Comparison of ENCODE assay signal across 8 cellular contexts in genomic region chr1:111755321-111756123, GRCh38. TPM values are rescaled to one million over a fixed set of nuclear protein-coding genes. Genes with fewer than 3 reads are reported as not detected.
DNase-seq lines count a peak whose midpoint lies in the region; ATAC-seq and TF ChIP-seq lines count a peak whose summit lies in the region.

DDX20 (plus strand) TSS chr1:111755901; CDS start chr1:111755925, 24 bp downstream.

- ATAC-seq in GM18870 (IDR thresholded peaks at IDR 0.05; ENCODE audit: unreplicated experiment) (peak; percentile 78), HG03135 (IDR thresholded peaks at IDR 0.05; ENCODE audit: unreplicated experiment) (peak; percentile 84)

- TF ChIP-seq POLR2A in breast epithelium (IDR thresholded peaks at IDR 0.05): no peak

- under 1% methylated on average over 48 of the region's 67 CpGs for WGBS in smooth muscle cell (ENCODE audit: low lambda C conversion rate)

- CTCF ChIA-PET in AG04450 (lab: Charles Lee): interaction anchor here (0.6 to 4.6 kb wide), 32 partner anchors 8 to 606 kb away, joined by 3 to 48 read pairs (median 4); partner anchors contain the start of genes ADORA3, INKA2 and TMIGD3

- intact Hi-C loops in breast epithelium (cut with DNase I; ENCODE audit: low total_unique reads): loop anchor here (2.0 to 5.0 kb wide), 3 partner anchors 47 to 538 kb away; no protein-coding TSS in a partner anchor

- H3K4me1 ChIP-seq in breast epithelium (peaks cover 0 to 11% of the 10 kb centered on the region in 2 donors), smooth muscle cell (ENCODE audit: low read depth) (peaks cover 8% of the 10 kb centered on the region)

- peak within 1 kb of the TSS; percentile 96 for H3K27ac ChIP-seq in AG04450 (ENCODE audit: low read depth, low read length)
- peak within 1 kb of the TSS; percentile 99 for H3K27ac ChIP-seq in VCaP
- H3K27ac ChIP-seq in breast epithelium: peak within 1 kb of the TSS; percentile 94 to 96
- H3K27ac ChIP-seq in smooth muscle cell (ENCODE audit: low read depth): peak within 1 kb of the TSS; percentile 92

- peak within 1 kb of the TSS; percentile 94 for H3K9ac ChIP-seq in smooth muscle cell (ENCODE audit: low read depth)

- H3K36me3 ChIP-seq in breast epithelium (peaks cover 1% of the 10 kb centered on the region), smooth muscle cell (ENCODE audit: low read depth) (peaks cover 1% of the 10 kb centered on the region)

- peak; percentile 84 for TF ChIP-seq CTCF in AG04450 (IDR thresholded peaks at IDR 0.05; ENCODE audit: low read depth, low read length)
- TF ChIP-seq CTCF in VCaP (conservative IDR thresholded peaks at IDR 0.05): peak; percentile 95
- peak; percentile 86 to 95 (median 89) for TF ChIP-seq CTCF in breast epithelium (IDR thresholded peaks at IDR 0.05)
- peak; percentile 82 for TF ChIP-seq CTCF in smooth muscle cell (IDR thresholded peaks at IDR 0.05; ENCODE audit: borderline replicate concordance, insufficient read depth, poor library complexity, severe bottlenecking)

- no peaks in the 10 kb centered on the region for H3F3A ChIP-seq in smooth muscle cell (ENCODE audit: low read depth)

- no peaks in the 10 kb centered on the region for H4K20me1 ChIP-seq in smooth muscle cell (ENCODE audit: low read depth)

- H3K9me3 ChIP-seq in AG04450 (ENCODE audit: control insufficient read depth, insufficient read depth, low read length) (no peaks in the 10 kb centered on the region; the same call in 1 of the 2 replicates), breast epithelium (no peaks in the 10 kb centered on the region), smooth muscle cell (replicated peaks; ENCODE audit: low read depth) (no peaks in the 10 kb centered on the region)

- H3K4me2 ChIP-seq in smooth muscle cell: peak within 1 kb of the TSS; percentile 94

- peaks cover 27% of the 10 kb centered on the region for H3K79me2 ChIP-seq in smooth muscle cell (ENCODE audit: low read depth)

- peak within 1 kb of the TSS; percentile 96 for H2AFZ ChIP-seq in smooth muscle cell (ENCODE audit: low read depth)

- POLR2A ChIA-PET in AG04450 (lab: Yijun Ruan, JAX): interaction anchor here (0.7 to 1.4 kb wide), 3 partner anchors 16 to 292 kb away, joined by 3 to 4 read pairs (median 4); partner anchors contain the start of gene INKA2

- DNase-seq in AG04450 (ENCODE audit: low read depth, low spot score) (peak; percentile 95), NCI-H2196 (lab: John Stamatoyannopoulos, UW; ENCODE audit: unreplicated experiment) (peak; percentile 98), breast epithelium (ENCODE audit: low spot score in 2 of 2) (peak; percentile 88 to 92), iPS-NIHi11 (ENCODE audit: low spot score) (peak; percentile 94), smooth muscle cell (lab: John Stamatoyannopoulos, UW; ENCODE audit: unreplicated experiment) (peak; percentile 93)

- peak within 1 kb of the TSS; percentile 92 for H3K4me3 ChIP-seq in AG04450 (ENCODE audit: low read depth, low read length)
- peak within 1 kb of the TSS; percentile 59 to 85 (median 83) for H3K4me3 ChIP-seq in breast epithelium
- H3K4me3 ChIP-seq in smooth muscle cell: peak within 1 kb of the TSS; percentile 91

- no peaks in the 10 kb centered on the region for H3K27me3 ChIP-seq in AG04450 (ENCODE audit: control insufficient read depth, insufficient read depth, low read length)
- no peaks in the 10 kb centered on the region for H3K27me3 ChIP-seq in breast epithelium
- no peaks in the 10 kb centered on the region for H3K27me3 ChIP-seq in smooth muscle cell (ENCODE audit: low read depth)

RNA-seq across cellular contexts. Expression of gene DDX20, which starts in this region (rescaled TPM):
- polyA plus RNA-seq in AG04450 (2011; rRNA removed) (8.2 and 12.3 TPM in 2 replicates), smooth muscle cell (5.9 and 8.8 TPM in 2 replicates)
- polyA minus RNA-seq in AG04450 (2011; rRNA and poly(A)+ RNA removed): 7.4 and 13.5 TPM in 2 replicates
- total RNA-seq in breast epithelium (10 to 100 TPM; 14.1 to 28.0 (median 25.9) TPM), smooth muscle cell (17.1 and 20.0 TPM in 2 replicates)

Comparison
In these comparisons a context has a peak if more than half of its experiments do, and no peak if none do; other contexts are left out.
1. Peak in every context shown above with its lines: DNase-seq, ATAC-seq, H3K4me3 ChIP-seq and H3K27ac ChIP-seq.